ENCODE assay signal across 25 cellular contexts in genomic region chr6:26276841-26277648, GRCh38.
"Had no signal": no experiment of that assay in that cellular context is flagged by ENCODE, and none has a peak within 500 bp of the region (broad histone marks: within the 10 kb centered on the region; RNA-seq: fewer than 3 reads in every experiment).

No MANE protein-coding gene starts in this region.

- H3K36me3 Mint-ChIP-seq: mesothelial cell of epicardium had no signal

- DNase-seq: cerebellar nuclear complex; cortex of kidney; effector memory CD8-positive, alpha-beta T cell; gastrocnemius medialis; head of caudate nucleus; kidney; mesenchymal stem cell; mucosa of descending colon; naive B cell; nephron progenitor cell; pancreas; psoas muscle; right cardiac atrium; spleen; stimulated activated CD4-positive, alpha-beta T cell treated with anti-CD3 and anti-CD28 coated beads, Interleukin-4, amount 100 ng/mL, for 4 hours; stimulated activated naive CD8-positive, alpha-beta T cell treated with anti-CD3 and anti-CD28 coated beads, Interleukin-15, Interleukin-2, amounts not matched to agents 100 U/mL and 50 U/mL, for 24 hours; substantia nigra; testis; tibial artery had no signal

- ATAC-seq: effector memory CD8-positive, alpha-beta T cell; gastrocnemius medialis; left lobe of liver; mucosa of descending colon; pancreas; psoas muscle; right cardiac atrium; stimulated activated memory B cell treated with anti-CD40 and anti-IgM and Interleukin-4, amounts not matched to agents 10 μg/mL and 1 μg/mL and 100 μg/mL, for 72 hours; stimulated activated naive CD8-positive, alpha-beta T cell treated with anti-CD3 and anti-CD28 coated beads, Interleukin-15, Interleukin-2, amounts not matched to agents 100 U/mL and 50 U/mL, for 24 hours had no signal

- H3K36me3 ChIP-seq: pancreas had no signal

- H3K4me1 ChIP-seq: pancreas had no signal

- H3K27me3 Mint-ChIP-seq: effector memory CD8-positive, alpha-beta T cell; naive B cell; stimulated activated memory B cell treated with anti-CD40 and anti-IgM and Interleukin-4, amounts not matched to agents 10 μg/mL and 1 μg/mL and 100 μg/mL, for 72 hours; type B pancreatic cell had no signal

- H3K9me3 Mint-ChIP-seq: effector memory CD8-positive, alpha-beta T cell; mesothelial cell of epicardium; naive B cell; nephron progenitor cell; stimulated activated memory B cell treated with anti-CD40 and anti-IgM and Interleukin-4, amounts not matched to agents 10 μg/mL and 1 μg/mL and 100 μg/mL, for 72 hours; type B pancreatic cell had no signal

- H3K9me3 ChIP-seq: gastrocnemius medialis, mucosa of descending colon, neutrophil, pancreas, psoas muscle, spleen, testis, tibial artery had no signal

- H3K4me3 ChIP-seq: gastrocnemius medialis, mucosa of descending colon, pancreas, psoas muscle, skin epidermis, spleen, testis, tibial artery had no signal

- H3K27me3 ChIP-seq: spleen, testis, tibial artery had no signal

- H3K4me3 Mint-ChIP-seq: effector memory CD8-positive, alpha-beta T cell; mesothelial cell of epicardium; nephron progenitor cell; stimulated activated memory B cell treated with anti-CD40 and anti-IgM and Interleukin-4, amounts not matched to agents 10 μg/mL and 1 μg/mL and 100 μg/mL, for 72 hours; type B pancreatic cell had no signal

- H3K27ac ChIP-seq: gastrocnemius medialis, neutrophil, pancreas, psoas muscle, skin epidermis, spleen, testis, tibial artery had no signal

- H3K27ac Mint-ChIP-seq: effector memory CD8-positive, alpha-beta T cell; mesothelial cell of epicardium; nephron progenitor cell; stimulated activated memory B cell treated with anti-CD40 and anti-IgM and Interleukin-4, amounts not matched to agents 10 μg/mL and 1 μg/mL and 100 μg/mL, for 72 hours; type B pancreatic cell had no signal
